In the genomic region with DNA sequence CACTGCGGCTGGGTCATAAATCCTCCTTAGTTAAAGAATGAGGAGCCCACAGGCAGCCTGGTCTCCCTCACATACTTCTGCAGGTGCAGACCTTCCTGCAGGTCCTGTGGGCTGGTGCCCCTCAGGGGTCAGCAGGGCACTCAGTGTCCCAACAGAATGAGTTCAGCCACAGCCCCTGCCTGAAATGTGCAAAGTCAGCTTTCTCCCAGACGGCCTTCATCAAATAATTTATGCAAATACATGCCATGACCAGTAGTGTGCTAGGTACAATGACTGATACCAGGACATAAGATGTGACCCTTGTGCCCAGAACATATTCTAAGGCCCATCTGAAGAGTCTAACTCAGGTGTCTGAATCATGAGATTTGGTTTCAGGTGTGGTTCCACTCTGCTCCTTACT, we compare ENCODE assay signal across 7 cellular contexts.
"Had no signal": no experiment of that assay in that cellular context is flagged by ENCODE, and none has a peak within 500 bp of the region (broad histone marks: within the 10 kb centered on the region; RNA-seq: fewer than 3 reads in every experiment).

No MANE protein-coding gene starts in this region.

- DNase-seq: GF-D8 had no signal

- ATAC-seq: GM12878 had no signal

- H3K4me3 ChIP-seq: GM12878 had no signal

- FAIRE-seq: G401.6, GM12878, GM12891, GM12892, GM18507, GM19239 had no signal
